In the genomic region with DNA sequence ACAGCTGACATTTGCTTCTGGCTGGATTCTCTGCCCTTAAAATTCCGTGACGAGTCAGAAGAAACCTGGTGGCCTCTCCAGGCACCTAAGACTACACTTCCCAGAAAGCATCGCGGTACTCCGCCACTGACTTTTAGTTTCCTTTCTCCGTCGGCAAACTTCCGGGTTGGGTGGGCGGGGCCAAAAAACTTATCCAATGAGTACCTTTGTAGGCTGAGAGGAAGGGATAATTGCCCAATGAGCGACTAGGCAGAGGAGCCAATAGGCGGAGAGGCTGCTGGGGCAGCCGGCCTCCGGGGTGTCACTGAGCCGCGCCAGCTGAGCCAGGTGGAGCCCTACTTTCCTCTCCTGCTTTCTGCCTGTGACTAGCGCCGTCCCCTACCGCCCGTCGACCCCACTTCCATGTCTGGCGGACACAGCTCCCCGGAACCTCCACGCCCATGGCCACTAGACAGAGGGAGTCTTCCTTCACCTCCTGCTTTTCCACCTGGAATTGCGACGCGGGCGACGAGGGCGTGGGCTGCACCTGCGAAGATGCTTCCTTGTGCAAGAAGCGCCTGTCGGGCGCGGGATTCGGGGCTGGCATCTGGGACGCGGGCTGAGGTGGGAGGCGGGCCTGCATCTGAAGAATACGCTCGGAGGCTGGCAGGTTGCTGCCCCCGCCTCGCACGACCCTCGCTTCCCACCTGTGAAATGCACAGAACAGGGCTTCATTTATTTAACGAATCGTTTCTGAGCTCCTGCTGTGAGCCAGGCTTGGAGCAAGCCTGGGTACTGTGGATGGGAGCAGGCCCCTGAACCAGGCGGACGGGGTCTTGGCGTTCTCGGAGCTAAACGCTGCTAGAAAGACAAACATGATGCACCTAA, we compare ENCODE assay signal across 8 cellular contexts. TPM values are rescaled to one million over a fixed set of nuclear protein-coding genes. Genes with fewer than 3 reads are reported as not detected.
DNase-seq lines count a peak whose midpoint lies in the region; ATAC-seq, FAIRE-seq and TF ChIP-seq lines count a peak whose summit lies in the region.

No MANE protein-coding gene starts in this region.

- H3K9ac ChIP-seq in H1 (replicated peaks in 1 of 4; ENCODE audit: extremely low read depth in 1 of 4, low read depth in 3 of 4, low read length in 3 of 4) (peak overlapping the region; percentile 46 to 65 (median 52); a peak in 6 of 7 replicates), mesenchymal stem cell (ENCODE audit: low read length) (peak overlapping the region; percentile 92)

- H2BK15ac ChIP-seq in H1 (ENCODE audit: low read length) (peak overlapping the region; percentile 40; the same call in 1 of the 2 replicates), mesenchymal stem cell (ENCODE audit: low read depth, poor library complexity, severe bottlenecking) (no peak overlapping the region)

- peaks cover 0 to 7% (median 6%) of the 10 kb centered on the region in 4 experiments; a peak in 3 of 7 replicates for H3K4me1 ChIP-seq in H1 (replicated peaks in 1 of 4; ENCODE audit: control insufficient read depth in 3 of 4, insufficient read depth in 4 of 4, low read length in 3 of 4)
- peaks cover 11% of the 10 kb centered on the region for H3K4me1 ChIP-seq in mesenchymal stem cell (ENCODE audit: control insufficient read depth, insufficient read depth, low read depth, low read length)

- TF ChIP-seq RAD21 in H1 (IDR thresholded peaks at IDR 0.05 in 1 of 2, conservative IDR thresholded peaks at IDR 0.05 in 1 of 2; ENCODE audit: low read depth in 2 of 2, low read length in 2 of 2): no peak

- H2AFZ ChIP-seq in H1 (ENCODE audit: low read length): peak overlapping the region; percentile 100
- peak overlapping the region; percentile 78 for H2AFZ ChIP-seq in mesenchymal stem cell (ENCODE audit: low read depth, low read length)

- no peak for TF ChIP-seq CTCF in H1 (IDR thresholded peaks at IDR 0.05; ENCODE audit: control extremely low read depth in 1 of 3, insufficient read depth in 1 of 3, low read depth in 1 of 3, low read length in 3 of 3)

- H3K27ac ChIP-seq in H1 (ENCODE audit: low read depth, low read length) (no peak overlapping the region), mesenchymal stem cell (ENCODE audit: low read length, poor library complexity, severe bottlenecking) (peak overlapping the region; percentile 43)

- no peak overlapping the region for H3K18ac ChIP-seq in H1 (ENCODE audit: extremely low read depth, low read length)
- peak overlapping the region; percentile 76 to 82 for H3K18ac ChIP-seq in mesenchymal stem cell (ENCODE audit: low read depth in 1 of 2, low read length in 2 of 2)

- no peak overlapping the region for H2BK20ac ChIP-seq in H1 (ENCODE audit: low read length)

- peak; percentile 13 for FAIRE-seq in H1 (lab: Jason Lieb, UNC)

- no peaks in the 10 kb centered on the region for H3K79me1 ChIP-seq in H1 (ENCODE audit: low read depth, low read length)
- H3K79me1 ChIP-seq in mesenchymal stem cell (replicated peaks; ENCODE audit: low read length, poor library complexity, severe bottlenecking): peaks cover 8% of the 10 kb centered on the region

- WGBS in H1 (ENCODE audit: extremely low coverage in 1 of 2, insufficient coverage in 1 of 2, insufficient read length in 1 of 2, insufficient replicate concordance in 2 of 2, low coverage in 1 of 2, low lambda C conversion rate in 2 of 2, missing lambda C conversion rate in 1 of 2), 2 experiments: 3% methylated on average over 45 of the region's 51 CpGs; no CpG with 5 or more reads in 1 of the 2 experiments
- 3% methylated on average over 48 of the region's 51 CpGs for WGBS in mesenchymal stem cell

- H3K27me3 ChIP-seq in H1 (replicated peaks in 1 of 4; ENCODE audit: control insufficient read depth in 3 of 4, extremely low read depth in 1 of 4, insufficient read depth in 3 of 4, low read length in 3 of 4): no peaks in the 10 kb centered on the region
- no peaks in the 10 kb centered on the region for H3K27me3 ChIP-seq in mesenchymal stem cell (ENCODE audit: control insufficient read depth in 1 of 2, insufficient read depth in 1 of 2, low read length in 2 of 2)

- ATAC-seq in GM21360 (IDR thresholded peaks at IDR 0.05; ENCODE audit: unreplicated experiment): peak; percentile 91

- H4K91ac ChIP-seq in H1 (replicated peaks; ENCODE audit: insufficient read length, low read length) (no peak overlapping the region), mesenchymal stem cell (ENCODE audit: low read length) (peak overlapping the region; percentile 55)

- no peak overlapping the region for H4K5ac ChIP-seq in H1 (ENCODE audit: insufficient read length, low read depth, low read length)

- H4K20me1 ChIP-seq in H1 (replicated peaks in 1 of 2; ENCODE audit: control insufficient read depth in 1 of 2, insufficient read depth in 2 of 2, low read length in 2 of 2): no peaks in the 10 kb centered on the region

- H3K4me2 ChIP-seq in H1 (ENCODE audit: insufficient read depth in 1 of 2, low read depth in 2 of 2, low read length in 2 of 2) (peak overlapping the region; percentile 79 to 86), mesenchymal stem cell (ENCODE audit: low read length, poor library complexity, severe bottlenecking) (peak overlapping the region; percentile 90)

- TF ChIP-seq EP300 in H1 (IDR thresholded peaks at IDR 0.05; ENCODE audit: borderline replicate concordance in 1 of 2, low read depth in 2 of 2, low read length in 2 of 2): no peak

- H4K8ac ChIP-seq in H1 (ENCODE audit: extremely low read depth, insufficient read depth, low read length) (peak overlapping the region; percentile 97), mesenchymal stem cell (ENCODE audit: low read length) (peak overlapping the region; percentile 16)

- H3K56ac ChIP-seq in H1 (replicated peaks; ENCODE audit: insufficient read length, low read depth, low read length): no peak overlapping the region

- peak overlapping the region; percentile 51 to 94 (median 87) for H3K4me3 ChIP-seq in H1 (ENCODE audit: extremely low read depth in 1 of 4, insufficient read depth in 2 of 4, low read depth in 3 of 4, low read length in 4 of 4)
- peak overlapping the region; percentile 77 to 99 for H3K4me3 ChIP-seq in mesenchymal stem cell (ENCODE audit: insufficient read depth in 1 of 2, low read depth in 1 of 2, low read length in 2 of 2)

- no peak overlapping the region for H2AK5ac ChIP-seq in H1 (ENCODE audit: low read depth, low read length)
- peak overlapping the region; percentile 43 for H2AK5ac ChIP-seq in mesenchymal stem cell (ENCODE audit: low read length, severe bottlenecking)

- H2BK5ac ChIP-seq in H1 (ENCODE audit: low read depth, low read length) (0 out of 2 replicates have a peak overlapping the region, but pooled peaks have one; percentile 49), mesenchymal stem cell (ENCODE audit: low read depth, low read length, poor library complexity, severe bottlenecking) (no peak overlapping the region)

- H3K79me2 ChIP-seq in H1 (ENCODE audit: control insufficient read depth in 1 of 2, insufficient read depth in 2 of 2, low read length in 2 of 2): peaks cover 0 to 4% of the 10 kb centered on the region in 2 experiments; a peak in 1 of 4 replicates

- H3K23ac ChIP-seq in H1 (ENCODE audit: insufficient read length) (no peak overlapping the region), mesenchymal stem cell (ENCODE audit: low read length in 2 of 2) (peak overlapping the region in 1 of 2 experiments; percentile 16)

- H3K23me2 ChIP-seq in H1 (ENCODE audit: low read depth, low read length): peaks cover 10% of the 10 kb centered on the region; the same call in 1 of the 2 replicates

- CTCF ChIA-PET in H1 (lab: Charles Lee; ENCODE audit: partially characterized antibody): no interaction called here

- POLR2A ChIA-PET in H1 (lab: Charles Lee; ENCODE audit: partially characterized antibody): interaction anchor here (1.2 to 1.3 kb wide), 3 partner anchors 11 to 17 kb away, joined by 3 to 5 read pairs (median 3); a partner anchor contains a TSS

- no peak overlapping the region for H2BK12ac ChIP-seq in H1 (ENCODE audit: low read depth, low read length)
- H2BK12ac ChIP-seq in mesenchymal stem cell (ENCODE audit: low read length in 2 of 2): no peak overlapping the region

- H3K36me3 ChIP-seq in H1 (ENCODE audit: control insufficient read depth in 2 of 4, insufficient read depth in 4 of 4, low read length in 3 of 4): no peaks in the 10 kb centered on the region
- H3K36me3 ChIP-seq in mesenchymal stem cell (ENCODE audit: control insufficient read depth in 1 of 2, insufficient read depth in 2 of 2, low read depth in 1 of 2, low read length in 2 of 2): no peaks in the 10 kb centered on the region

- no peak overlapping the region for H3K14ac ChIP-seq in H1 (ENCODE audit: insufficient read length)
- peak overlapping the region in 1 of 2 experiments; percentile 19 for H3K14ac ChIP-seq in mesenchymal stem cell (ENCODE audit: low read length in 2 of 2)

- H3K9me3 ChIP-seq in H1 (ENCODE audit: insufficient read depth in 2 of 2, low read depth in 1 of 2, low read length in 1 of 2) (no peaks in the 10 kb centered on the region), mesenchymal stem cell (ENCODE audit: control insufficient read depth, low read length) (no peaks in the 10 kb centered on the region)

- H2BK120ac ChIP-seq in H1 (replicated peaks; ENCODE audit: low read depth, low read length) (no peak overlapping the region), mesenchymal stem cell (ENCODE audit: low read depth, low read length) (peak overlapping the region; percentile 71)

- DNase-seq in COLO668 (lab: John Stamatoyannopoulos, UW; ENCODE audit: unreplicated experiment) (peak; percentile 91), HT-29 (ENCODE audit: low spot score) (peak; percentile 97), H1 (ENCODE audit: low read depth in 1 of 2, low spot score in 2 of 2) (peak; percentile 81 to 84), mesenchymal stem cell (peak; percentile 97)
- DNase-seq in NK-92 treated with Interleukin-12 subunit alpha and Interleukin-12 subunit beta, amount 100 ng/mL, for 24 hours (lab: John Stamatoyannopoulos, UW): peak; percentile 93
- peak; percentile 33 to 68 (median 68) for DNase-seq in activated CD8-positive, alpha-beta memory T cell treated with anti-CD3 and anti-CD28 coated beads for 48 hours (ENCODE audit: low read depth in 2 of 3, low spot score in 2 of 3)
- DNase-seq in stimulated activated CD8-positive, alpha-beta memory T cell treated with anti-CD3 and anti-CD28 coated beads, Interleukin-12 subunit alpha, Interleukin-12 subunit beta, amount 100 ng/mL, for 24 hours (ENCODE audit: extremely low read depth): peak; percentile 75

- H3K4ac ChIP-seq in H1 (replicated peaks; ENCODE audit: insufficient read length, low read depth, low read length) (no peak overlapping the region), mesenchymal stem cell (ENCODE audit: low read depth in 1 of 2, low read length in 2 of 2) (peak overlapping the region; percentile 19 to 80)

- TF ChIP-seq POLR2A in H1 (IDR thresholded peaks at IDR 0.05; ENCODE audit: control extremely low read depth in 1 of 2, low read depth in 2 of 2, low read length in 2 of 2): peak in 1 of 2 experiments; percentile 81; a peak in 2 of 3 replicates

RNA-seq across cellular contexts. Expression of a gene that starts 16.5 kb away (rescaled TPM):
- 8.5 and 9.7 TPM in 2 replicates for total RNA-seq in HT-29 (2014; rRNA removed; shearing (Covaris generic))
- total RNA-seq in H1 (2021; fragmentation: NEBNext Ultra II Directional; extraction: Animal tissue kit (Norgen Biotek cat#: 25700)): 91.4 and 93.2 TPM in 2 replicates
- polyA plus RNA-seq in H1 (2011; rRNA removed): 28.5 and 37.7 TPM in 2 replicates
- polyA plus RNA-seq in H1 (2011; cell fraction: cytosol; rRNA removed): 20.7 TPM
- 39.6 TPM for polyA plus RNA-seq in H1 (2011; cell fraction: nucleus; rRNA removed)
- polyA plus RNA-seq in H1 (2012, experiment 1 of 2): 48.0 to 73.9 TPM (median 59.4 TPM) in 4 replicates
- 45.2 TPM for polyA plus RNA-seq in H1 (2012, experiment 2 of 2)
- 50.4 TPM for polyA plus RNA-seq in H1 (2013, experiment 1 of 2)
- 49.7 TPM for polyA plus RNA-seq in H1 (2013, experiment 2 of 2)
- polyA minus RNA-seq in H1 (2011; rRNA and poly(A)+ RNA removed): 54.1 and 54.2 TPM in 2 replicates
- 41.5 TPM for polyA minus RNA-seq in H1 (2011; cell fraction: cytosol; rRNA and poly(A)+ RNA removed)
- polyA minus RNA-seq in H1 (2011; cell fraction: nucleus; rRNA and poly(A)+ RNA removed): 45.1 TPM
- 59.1 TPM for polyA plus RNA-seq in mesenchymal stem cell (2013, experiment 1 of 2)
- 55.8 TPM for polyA plus RNA-seq in mesenchymal stem cell (2013, experiment 2 of 2)
